In the genomic region with DNA sequence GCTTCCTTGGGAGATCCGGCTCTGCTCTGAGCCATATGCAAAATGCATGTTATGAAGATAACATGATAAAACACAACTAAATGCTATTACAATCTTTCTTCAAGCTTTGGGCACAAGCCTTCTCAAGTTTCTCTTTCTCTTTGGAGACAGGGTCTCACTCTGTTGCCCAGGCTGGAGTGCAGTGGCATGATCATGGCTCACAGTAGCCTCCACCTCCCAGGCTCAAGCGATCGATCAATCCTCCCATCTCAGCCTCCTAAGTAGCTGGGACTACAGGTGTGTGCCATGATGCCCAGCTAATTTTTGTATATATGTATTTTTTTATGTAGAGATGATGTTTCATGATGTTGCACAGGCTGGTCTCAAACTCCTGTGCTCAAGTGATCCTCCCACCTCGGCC, we compare ENCODE assay signal across 8 cellular contexts.
"Had no signal": no experiment of that assay in that cellular context is flagged by ENCODE, and none has a peak within 500 bp of the region (broad histone marks: within the 10 kb centered on the region; RNA-seq: fewer than 3 reads in every experiment).

No MANE protein-coding gene starts in this region.

- H3K9ac ChIP-seq: GM23248, KMS-11 had no signal

- H3K4me3 ChIP-seq: GM23248, HAP-1 had no signal

- H3K9me3 ChIP-seq: HAP-1 had no signal

- DNase-seq: GM23248, GOT3, H7, HFFc6, KBM-7 had no signal

- H3K4me2 ChIP-seq: KMS-11 had no signal

- H3K27ac ChIP-seq: GM23248, HL-60, KMS-11 had no signal

- H3K36me3 ChIP-seq: HAP-1 had no signal
